ENCODE assay signal across 8 cellular contexts in the genomic region with DNA sequence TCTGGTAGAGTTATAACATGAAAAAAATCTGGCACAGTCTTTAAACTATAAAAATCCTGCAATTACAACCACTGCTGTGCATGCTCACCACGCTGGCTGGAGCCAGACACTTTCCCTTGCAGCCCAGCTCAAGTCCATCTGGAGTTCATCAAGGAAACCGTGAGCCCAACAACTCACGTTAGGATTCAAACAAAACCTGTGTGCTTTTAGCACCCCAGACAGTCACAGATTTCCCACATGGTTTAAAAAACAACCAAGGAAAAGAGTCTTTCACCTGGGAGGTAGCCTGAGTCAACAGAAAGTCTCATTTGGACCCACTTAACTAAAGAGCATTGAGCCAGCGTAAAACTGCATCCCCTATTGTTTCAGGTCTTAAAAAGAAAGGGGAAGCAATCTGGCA. TPM values are rescaled to one million over a fixed set of nuclear protein-coding genes. Genes with fewer than 3 reads are reported as not detected.
DNase-seq lines count a peak whose midpoint lies in the region; ATAC-seq and TF ChIP-seq lines count a peak whose summit lies in the region.

No MANE protein-coding gene starts in this region.

- H3K27ac ChIP-seq in RWPE1, result peak overlapping the region; percentile 74
- H3K27ac ChIP-seq in gastroesophageal sphincter, result peak overlapping the region; percentile 93 to 99 (median 97)
- peak overlapping the region; percentile 88 for H3K27ac ChIP-seq in rectal smooth muscle tissue (ENCODE audit: low read depth, low read length)

- H3K9ac ChIP-seq in rectal smooth muscle tissue (ENCODE audit: low read length), result no peak overlapping the region

- CTCF ChIA-PET in RWPE1 (lab: Yijun Ruan, JAX), result no interaction called here

- peaks cover 5 to 67% (median 12%) of the 10 kb centered on the region in 3 donors for H3K4me1 ChIP-seq in gastroesophageal sphincter
- peaks cover 11% of the 10 kb centered on the region for H3K4me1 ChIP-seq in rectal smooth muscle tissue (ENCODE audit: control insufficient read depth, insufficient read depth, low read length)

- TF ChIP-seq POLR2A in gastroesophageal sphincter (IDR thresholded peaks at IDR 0.05), result no peak

- TF ChIP-seq CTCF in RWPE1 (conservative IDR thresholded peaks at IDR 0.05; ENCODE audit: low read depth) (no peak), gastroesophageal sphincter (IDR thresholded peaks at IDR 0.05) (no peak)

- no peaks in the 10 kb centered on the region for H3K9me3 ChIP-seq in gastroesophageal sphincter

- WGBS in gastroesophageal sphincter (ENCODE audit: low coverage in 1 of 2), 2 donors, result 6 to 25% methylated on average over 1 to 2 of the region's 4 CpGs

- no peak for TF ChIP-seq EP300 in gastroesophageal sphincter (IDR thresholded peaks at IDR 0.05)

- POLR2A ChIA-PET in RWPE1 (lab: Yijun Ruan, JAX; ENCODE audit: low non-redundant PET), result no interaction called here

- DNase-seq in GM03348 (ENCODE audit: low spot score) (peak; percentile 71), RWPE1 (ENCODE audit: low spot score) (no peak)
- DNase-seq in activated CD4-positive, CD25-positive, alpha-beta regulatory T cell (lab: John Stamatoyannopoulos, UW), result no peak
- no peak for DNase-seq in activated effector memory CD4-positive, alpha-beta T cell treated with anti-CD3 and anti-CD28 coated beads, Interleukin-2, amount 50 U/mL, for 16 hours

- H3K4me3 ChIP-seq in gastroesophageal sphincter (peak overlapping the region in 1 of 2 donors; percentile 83), rectal smooth muscle tissue (ENCODE audit: low read length) (peak overlapping the region; percentile 17)

- H3K27me3 ChIP-seq in gastroesophageal sphincter (no peaks in the 10 kb centered on the region), rectal smooth muscle tissue (ENCODE audit: control insufficient read depth, insufficient read depth, low read length) (no peaks in the 10 kb centered on the region)

- peaks cover 0 to 33% of the 10 kb centered on the region in 2 donors for H3K36me3 ChIP-seq in gastroesophageal sphincter
- H3K36me3 ChIP-seq in rectal smooth muscle tissue (ENCODE audit: control insufficient read depth, insufficient read depth, low read length), result no peaks in the 10 kb centered on the region

- ATAC-seq in gastroesophageal sphincter (no peak), GM19452 (IDR thresholded peaks at IDR 0.05; ENCODE audit: unreplicated experiment) (no peak), GM19397 (IDR thresholded peaks at IDR 0.05; ENCODE audit: unreplicated experiment) (no peak)

RNA-seq across cellular contexts. Expression of gene LRIG3, which starts 4.7 kb away (rescaled TPM):
- 100 to 1,000 TPM in 2 of 4 donors, 10 to 100 TPM in 2; 52.7 to 170 (median 93.3) TPM for total RNA-seq in gastroesophageal sphincter
